Comparison of ENCODE assay signal across 19 cellular contexts in genomic region chr14:62743569-62743968, GRCh38.
DNase-seq lines count a peak whose midpoint lies in the region; ATAC-seq and TF ChIP-seq lines count a peak whose summit lies in the region.
"Had no signal": no experiment of that assay in that cellular context is flagged by ENCODE, and none has a peak within 500 bp of the region (broad histone marks: within the 10 kb centered on the region; RNA-seq: fewer than 3 reads in every experiment).

No MANE protein-coding gene starts in this region.

- H3K27me3 ChIP-seq in A673 (replicated peaks; ENCODE audit: insufficient read depth, low read depth, low read length, poor library complexity) (no peaks in the 10 kb centered on the region), iPS-18a (ENCODE audit: control insufficient read depth, insufficient read depth, low read length) (no peaks in the 10 kb centered on the region)

- peaks cover 28% of the 10 kb centered on the region for H3K4me1 ChIP-seq in A673 (ENCODE audit: insufficient read depth, low read length, poor library complexity, severe bottlenecking)
- peaks cover 15% of the 10 kb centered on the region for H3K4me1 ChIP-seq in iPS-18a (ENCODE audit: control insufficient read depth, low read depth, low read length)

- no peak for TF ChIP-seq CTCF in A673 (conservative IDR thresholded peaks at IDR 0.05; ENCODE audit: low read depth, low read length)

- ATAC-seq in HG02571 (IDR thresholded peaks at IDR 0.05; ENCODE audit: unreplicated experiment): no peak
- ATAC-seq in activated CD8-positive, alpha-beta T cell treated with anti-CD3 and anti-CD28 coated beads, Interleukin-2, amount 10 ng/mL, durations not matched to agents 7 days and 5 days: no peak
- ATAC-seq: PC-3 had no signal

- no peak overlapping the region for H3K9ac ChIP-seq in iPS-18a (ENCODE audit: low read length)
- H3K9ac ChIP-seq: KMS-11 had no signal

- no peak overlapping the region for H3K27ac Mint-ChIP-seq in activated CD8-positive, alpha-beta T cell treated with anti-CD3 and anti-CD28 coated beads, Interleukin-2, amount 10 ng/mL, durations not matched to agents 7 days and 5 days
- H3K27ac Mint-ChIP-seq: T-helper 1 cell treated with Interleukin-12 subunit alpha and Interleukin-12 subunit beta and Interleukin-4 antibody, amounts not matched to agents 30 μg/mL and 1 μg/mL, for 36 hours had no signal

- no TSS peak for BruUV-seq in A673 (replicated peaks; lab: Mats Ljungman, UMichigan)

- DNase-seq in A673 (ENCODE audit: low spot score): peak; percentile 80
- peak; percentile 2 for DNase-seq in Daoy (ENCODE audit: low read depth)
- peak; percentile 36 for DNase-seq in NCI-H2171 (lab: John Stamatoyannopoulos, UW)
- DNase-seq in NCI-H446 (lab: John Stamatoyannopoulos, UW): no peak
- DNase-seq in activated CD8-positive, alpha-beta T cell treated with anti-CD3 and anti-CD28 coated beads, Interleukin-2, amount 10 ng/mL, durations not matched to agents 7 days and 5 days: no peak
- DNase-seq in dedifferentiated amniotic fluid mesenchymal stem cell (ENCODE audit: extremely low spot score): no peak
- DNase-seq: DMS79 treated with DMSO at 0.1 percent for 48 hours, HCEC 1CT, MV-4-11, NCI-H187 treated with DMSO at 0.1 percent for 48 hours, NCI-H510A, PC-3, SIG-M5 had no signal

- H3K9me3 ChIP-seq in A673 (ENCODE audit: low read depth, low read length, poor library complexity, severe bottlenecking) (no peaks in the 10 kb centered on the region), iPS-18a (ENCODE audit: control insufficient read depth, low read depth, low read length) (no peaks in the 10 kb centered on the region)

- no peak overlapping the region for H3K4me3 ChIP-seq in A673 (ENCODE audit: low read depth, low read length, poor library complexity, severe bottlenecking)
- no peak overlapping the region for H3K4me3 ChIP-seq in iPS-18a (ENCODE audit: low read length)

- H3K4me1 Mint-ChIP-seq in activated CD8-positive, alpha-beta T cell treated with anti-CD3 and anti-CD28 coated beads, Interleukin-2, amount 10 ng/mL, durations not matched to agents 7 days and 5 days (ENCODE audit: low read depth): no peaks in the 10 kb centered on the region

- CTCF ChIA-PET in A673 (lab: Charles Lee): no interaction called here
- CTCF ChIA-PET in activated CD8-positive, alpha-beta T cell treated with anti-CD3 and anti-CD28 coated beads, Interleukin-2, amount 10 ng/mL, durations not matched to agents 7 days and 5 days (lab: Charles Lee): no interaction called here

- H3K36me3 Mint-ChIP-seq in activated CD8-positive, alpha-beta T cell treated with anti-CD3 and anti-CD28 coated beads, Interleukin-2, amount 10 ng/mL, durations not matched to agents 7 days and 5 days (ENCODE audit: low read depth): no peaks in the 10 kb centered on the region

- H3K27me3 Mint-ChIP-seq in activated CD8-positive, alpha-beta T cell treated with anti-CD3 and anti-CD28 coated beads, Interleukin-2, amount 10 ng/mL, durations not matched to agents 7 days and 5 days (ENCODE audit: low read depth): no peaks in the 10 kb centered on the region

- peaks cover 4% of the 10 kb centered on the region for H3K9me3 Mint-ChIP-seq in activated CD8-positive, alpha-beta T cell treated with anti-CD3 and anti-CD28 coated beads, Interleukin-2, amount 10 ng/mL, durations not matched to agents 7 days and 5 days (ENCODE audit: insufficient read depth)
- H3K9me3 Mint-ChIP-seq: T-helper 1 cell treated with Interleukin-12 subunit alpha and Interleukin-12 subunit beta and Interleukin-4 antibody, amounts not matched to agents 30 μg/mL and 1 μg/mL, for 36 hours had no signal

- intact Hi-C loops in A673 (cut with micrococcal nuclease; ENCODE audit: unreplicated experiment): no loop called here

- POLR2A ChIA-PET in A673 (lab: Charles Lee; ENCODE audit: low non-redundant PET): no interaction called here
- POLR2A ChIA-PET in activated CD8-positive, alpha-beta T cell treated with anti-CD3 and anti-CD28 coated beads, Interleukin-2, amount 10 ng/mL, durations not matched to agents 7 days and 5 days (lab: Charles Lee): no interaction called here

- H3K27ac ChIP-seq in A673 (ENCODE audit: low read depth, low read length, poor library complexity, severe bottlenecking): peak overlapping the region; percentile 17
- H3K27ac ChIP-seq in iPS-18a (ENCODE audit: low read length): peak overlapping the region; percentile 44
- H3K27ac ChIP-seq: C4-2B, KMS-11, RWPE1 had no signal

- no peaks in the 10 kb centered on the region for H3K36me3 ChIP-seq in A673 (ENCODE audit: insufficient read depth, low read length, poor library complexity, severe bottlenecking)
- H3K36me3 ChIP-seq in iPS-18a (ENCODE audit: control insufficient read depth, low read depth, low read length): no peaks in the 10 kb centered on the region

- no peak overlapping the region for H3K4me3 Mint-ChIP-seq in activated CD8-positive, alpha-beta T cell treated with anti-CD3 and anti-CD28 coated beads, Interleukin-2, amount 10 ng/mL, durations not matched to agents 7 days and 5 days
- H3K4me3 Mint-ChIP-seq: T-helper 1 cell treated with Interleukin-12 subunit alpha and Interleukin-12 subunit beta and Interleukin-4 antibody, amounts not matched to agents 30 μg/mL and 1 μg/mL, for 36 hours had no signal

Comparison
In these comparisons a context has a peak if more than half of its experiments do, and no peak if none do; other contexts are left out.
1. DNase-seq: peak in A673 (single experiment), Daoy (single experiment) and NCI-H2171 (single experiment); none in NCI-H446 (0 of 2), activated CD8-positive, alpha-beta T cell treated with anti-CD3 and anti-CD28 coated beads, Interleukin-2, amount 10 ng/mL, durations not matched to agents 7 days and 5 days (single experiment) and dedifferentiated amniotic fluid mesenchymal stem cell (single experiment).